In the genomic region with DNA sequence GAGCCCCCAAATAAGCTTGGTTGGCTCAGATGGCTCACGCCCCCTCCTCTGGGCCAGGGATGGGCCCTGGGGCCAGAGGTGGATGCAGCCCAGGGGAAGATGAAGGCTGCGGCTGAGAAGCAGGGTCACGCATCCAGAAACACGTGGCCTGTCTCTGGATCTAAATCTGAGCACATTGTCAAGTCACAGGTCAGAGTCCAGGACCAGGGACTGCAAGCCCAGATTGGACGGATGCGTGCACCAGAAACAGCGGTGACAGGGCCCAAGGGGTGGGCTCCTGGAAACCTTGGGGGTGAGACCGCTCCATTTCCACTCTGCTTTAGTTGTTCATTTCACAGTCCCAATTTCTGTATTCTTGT, we compare ENCODE assay signal across 38 cellular contexts.
"Had no signal": no experiment of that assay in that cellular context is flagged by ENCODE, and none has a peak within 500 bp of the region (broad histone marks: within the 10 kb centered on the region; RNA-seq: fewer than 3 reads in every experiment).

No MANE protein-coding gene starts in this region.

- H3K4me3 Mint-ChIP-seq: activated B cell treated with CpG ODN at 0.5 μM for 24 hours; activated CD4-positive, alpha-beta memory T cell treated with anti-CD3 and anti-CD28 coated beads for 36 hours; activated CD4-positive, alpha-beta T cell treated with anti-CD3 and anti-CD28 coated beads, Interleukin-2, amount 10 ng/mL, durations not matched to agents 24 days and 14 days; activated CD8-positive, alpha-beta T cell treated with anti-CD3 and anti-CD28 coated beads for 36 hours; activated naive CD4-positive, alpha-beta T cell treated with anti-CD3 and anti-CD28 coated beads for 36 hours; activated naive CD8-positive, alpha-beta T cell treated with anti-CD3 and anti-CD28 coated beads for 36 hours; activated T-cell treated with anti-CD3 and anti-CD28 coated beads, Interleukin-2, amount 50 U/mL, for 4 hours; activated T-cell treated with anti-CD3 and anti-CD28 coated beads, Interleukin-2, amount 50 U/mL, for 72 hours; activated T-helper 1 cell treated with anti-CD3 and anti-CD28 coated beads, Interleukin-12 subunit alpha, Interleukin-12 subunit beta, Interleukin-2, Interleukin-4 antibody, amounts not matched to agents 30 ng/mL and 10 ng/mL and 1 ng/mL, durations not matched to agents 14 hours and 24 hours and 36 hours; activated T-helper 17 cell treated with anti-CD3 and anti-CD28 coated beads, Interleukin-2, amount 50 U/mL, for 72 hours; T-helper 1 cell treated with Interleukin-12 subunit alpha and Interleukin-12 subunit beta and Interleukin-4 antibody, amounts not matched to agents 30 μg/mL and 1 μg/mL, for 36 hours; T-helper 2 cell treated with Interferon-gamma antibody and Interleukin-4, amounts not matched to agents 5 μg/mL and 100 μg/mL, for 36 hours had no signal

- H3K27ac Mint-ChIP-seq: activated B cell treated with CpG ODN at 0.5 μM for 24 hours; activated CD4-positive, alpha-beta memory T cell treated with anti-CD3 and anti-CD28 coated beads for 36 hours; activated CD4-positive, alpha-beta T cell treated with anti-CD3 and anti-CD28 coated beads, Interleukin-2, amount 10 ng/mL, durations not matched to agents 24 days and 14 days; activated CD8-positive, alpha-beta T cell treated with anti-CD3 and anti-CD28 coated beads for 36 hours; activated naive CD4-positive, alpha-beta T cell treated with anti-CD3 and anti-CD28 coated beads for 36 hours; activated naive CD4-positive, alpha-beta T cell treated with anti-CD3 and anti-CD28 coated beads, Interleukin-2, amount 50 U/mL, for 72 hours; activated naive CD8-positive, alpha-beta T cell treated with anti-CD3 and anti-CD28 coated beads for 36 hours; activated T-cell treated with anti-CD3 and anti-CD28 coated beads, Interleukin-2, amount 50 U/mL, for 72 hours; activated T-helper 1 cell treated with anti-CD3 and anti-CD28 coated beads, Interleukin-12 subunit alpha, Interleukin-12 subunit beta, Interleukin-2, Interleukin-4 antibody, amounts not matched to agents 30 ng/mL and 10 ng/mL and 1 ng/mL, durations not matched to agents 14 hours and 24 hours and 36 hours; activated T-helper 17 cell treated with anti-CD3 and anti-CD28 coated beads, Interleukin-2, amount 50 U/mL, for 72 hours; T-helper 1 cell treated with Interleukin-12 subunit alpha and Interleukin-12 subunit beta and Interleukin-4 antibody, amounts not matched to agents 30 μg/mL and 1 μg/mL, for 36 hours; T-helper 2 cell treated with Interferon-gamma antibody and Interleukin-4, amounts not matched to agents 5 μg/mL and 100 μg/mL, for 36 hours had no signal

- H3K9me3 Mint-ChIP-seq: activated CD4-positive, alpha-beta memory T cell treated with anti-CD3 and anti-CD28 coated beads for 36 hours; activated CD4-positive, alpha-beta T cell treated with anti-CD3 and anti-CD28 coated beads, Interleukin-2, amount 10 ng/mL, durations not matched to agents 24 days and 14 days; activated CD8-positive, alpha-beta T cell treated with anti-CD3 and anti-CD28 coated beads for 36 hours; activated naive CD4-positive, alpha-beta T cell treated with anti-CD3 and anti-CD28 coated beads for 36 hours; activated naive CD4-positive, alpha-beta T cell treated with anti-CD3 and anti-CD28 coated beads, Interleukin-2, amount 50 U/mL, for 72 hours; activated naive CD8-positive, alpha-beta T cell treated with anti-CD3 and anti-CD28 coated beads for 36 hours; activated T-cell treated with anti-CD3 and anti-CD28 coated beads, Interleukin-2, amount 50 U/mL, for 4 hours; activated T-cell treated with anti-CD3 and anti-CD28 coated beads, Interleukin-2, amount 50 U/mL, for 72 hours; activated T-helper 1 cell treated with anti-CD3 and anti-CD28 coated beads, Interleukin-12 subunit alpha, Interleukin-12 subunit beta, Interleukin-2, Interleukin-4 antibody, amounts not matched to agents 30 ng/mL and 10 ng/mL and 1 ng/mL, durations not matched to agents 14 hours and 24 hours and 36 hours; activated T-helper 17 cell treated with anti-CD3 and anti-CD28 coated beads, Interleukin-2, amount 50 U/mL, for 72 hours; T-helper 1 cell treated with Interleukin-12 subunit alpha and Interleukin-12 subunit beta and Interleukin-4 antibody, amounts not matched to agents 30 μg/mL and 1 μg/mL, for 36 hours; T-helper 2 cell treated with Interferon-gamma antibody and Interleukin-4, amounts not matched to agents 5 μg/mL and 100 μg/mL, for 36 hours had no signal

- H3K4me1 Mint-ChIP-seq: activated B cell treated with CpG ODN at 0.5 μM for 24 hours; activated CD4-positive, alpha-beta T cell treated with anti-CD3 and anti-CD28 coated beads, Interleukin-2, amount 10 ng/mL, durations not matched to agents 24 days and 14 days; activated naive CD8-positive, alpha-beta T cell treated with anti-CD3 and anti-CD28 coated beads for 36 hours; activated T-helper 17 cell treated with anti-CD3 and anti-CD28 coated beads, Interleukin-2, amount 50 U/mL, for 72 hours had no signal

- H3K27ac ChIP-seq: adrenal gland, body of pancreas, brain microvascular endothelial cell, breast epithelium, cardiac muscle cell, VCaP had no signal

- DNase-seq: activated B cell treated with CpG ODN at 0.5 μM for 24 hours; activated CD4-positive, alpha-beta memory T cell treated with anti-CD3 and anti-CD28 coated beads for 36 hours; activated CD4-positive, alpha-beta T cell treated with anti-CD3 and anti-CD28 coated beads for 4 hours; activated CD4-positive, alpha-beta T cell treated with anti-CD3 and anti-CD28 coated beads, Interleukin-2, amount 10 ng/mL, durations not matched to agents 24 days and 14 days; activated CD4-positive, alpha-beta T cell treated with anti-CD3 and anti-CD28 coated beads, Interleukin-2, amount 50 U/mL, for 1 hour; activated CD4-positive, alpha-beta T cell treated with anti-CD3 and anti-CD28 coated beads, Interleukin-2, amount 50 U/mL, for 4 hours; activated CD4-positive, CD25-positive, alpha-beta regulatory T cell treated with anti-CD3 and anti-CD28 coated beads, Interleukin-2, amount 50 U/mL, for 72 hours; activated CD8-positive, alpha-beta memory T cell treated with anti-CD3 and anti-CD28 coated beads, Interleukin-2, amount 50 U/mL, for 4 hours; activated CD8-positive, alpha-beta T cell treated with anti-CD3 and anti-CD28 coated beads for 36 hours; activated effector memory CD4-positive, alpha-beta T cell treated with anti-CD3 and anti-CD28 coated beads, Interleukin-2, amount 50 U/mL, for 16 hours; activated gamma-delta T cell treated with Interleukin-2 at 50 U/mL for 16 hours; activated naive CD4-positive, alpha-beta T cell; activated naive CD4-positive, alpha-beta T cell treated with anti-CD3 and anti-CD28 coated beads for 36 hours; activated naive CD4-positive, alpha-beta T cell treated with anti-CD3 and anti-CD28 coated beads, Interleukin-2, amount 50 U/mL, for 16 hours; activated naive CD8-positive, alpha-beta T cell treated with anti-CD3 and anti-CD28 coated beads for 36 hours; activated T-cell treated with anti-CD3 and anti-CD28 coated beads for 4 hours; activated T-cell treated with anti-CD3 and anti-CD28 coated beads, Interleukin-2, amount 50 U/mL, for 1 hour; activated T-cell treated with anti-CD3 and anti-CD28 coated beads, Interleukin-2, amount 50 U/mL, for 4 hours; activated T-cell treated with anti-CD3 and anti-CD28 coated beads, Interleukin-2, amount 50 U/mL, for 72 hours; amniotic stem cell; aorta; body of pancreas; brain microvascular endothelial cell; central memory CD4-positive, alpha-beta T cell; T-helper 1 cell; T-helper 2 cell; T-helper 9 cell had no signal

- H3K27me3 ChIP-seq: adrenal gland, body of pancreas, breast epithelium, cardiac muscle cell had no signal

- H3K4me1 ChIP-seq: adrenal gland, body of pancreas, breast epithelium had no signal

- ATAC-seq: activated CD8-positive, alpha-beta T cell treated with anti-CD3 and anti-CD28 coated beads for 36 hours; activated naive CD4-positive, alpha-beta T cell treated with anti-CD3 and anti-CD28 coated beads, Interleukin-2, amount 50 U/mL, for 72 hours; activated T-cell treated with anti-CD3 and anti-CD28 coated beads, Interleukin-2, amount 50 U/mL, for 4 hours; activated T-cell treated with anti-CD3 and anti-CD28 coated beads, Interleukin-2, amount 50 U/mL, for 72 hours; activated T-helper 17 cell treated with anti-CD3 and anti-CD28 coated beads, Interleukin-2, amount 50 U/mL, for 72 hours; body of pancreas had no signal

- H3K4me3 ChIP-seq: adrenal gland, body of pancreas, breast epithelium, cardiac muscle cell had no signal

- H3K9me3 ChIP-seq: adrenal gland, body of pancreas, breast epithelium had no signal

- H3K27me3 Mint-ChIP-seq: activated CD4-positive, alpha-beta memory T cell treated with anti-CD3 and anti-CD28 coated beads for 36 hours; activated CD8-positive, alpha-beta T cell treated with anti-CD3 and anti-CD28 coated beads for 36 hours; activated naive CD8-positive, alpha-beta T cell treated with anti-CD3 and anti-CD28 coated beads for 36 hours had no signal

- H3K36me3 Mint-ChIP-seq: activated CD4-positive, alpha-beta memory T cell treated with anti-CD3 and anti-CD28 coated beads for 36 hours; activated naive CD4-positive, alpha-beta T cell treated with anti-CD3 and anti-CD28 coated beads, Interleukin-2, amount 50 U/mL, for 72 hours; activated naive CD8-positive, alpha-beta T cell treated with anti-CD3 and anti-CD28 coated beads for 36 hours had no signal

- H3K36me3 ChIP-seq: adrenal gland, brain microvascular endothelial cell, breast epithelium, cardiac muscle cell had no signal

- FAIRE-seq: astrocyte, TTC549 had no signal
